8 cellular contexts compared by ENCODE assay signal in genomic region chr12:110102255-110102654, GRCh38. TPM values are rescaled to one million over a fixed set of nuclear protein-coding genes. Genes with fewer than 3 reads are reported as not detected.
DNase-seq lines count a peak whose midpoint lies in the region; ATAC-seq and TF ChIP-seq lines count a peak whose summit lies in the region.

No MANE protein-coding gene starts in this region.

- H3K4me3 ChIP-seq in GM12865 (ENCODE audit: low read depth, low read length) (no peak overlapping the region), foreskin fibroblast (ENCODE audit: low read depth in 1 of 2, low read length in 2 of 2) (no peak overlapping the region), sigmoid colon (no peak overlapping the region)

- DNase-seq in AG08395 (ENCODE audit: low spot score) = peak; percentile 44
- DNase-seq in GM12865 (ENCODE audit: low read depth) = peak; percentile 64
- DNase-seq in NCI-H2196 (lab: John Stamatoyannopoulos, UW; ENCODE audit: unreplicated experiment) = peak; percentile 57
- peak; percentile 38 for DNase-seq in activated CD4-positive, CD25-positive, alpha-beta regulatory T cell treated with anti-CD3 and anti-CD28 coated beads, Interleukin-2, amount 50 U/mL, for 72 hours
- DNase-seq in foreskin fibroblast = peak; percentile 44 to 68
- DNase-seq in sigmoid colon = no peak

- H3K9me3 ChIP-seq in sigmoid colon = no peaks in the 10 kb centered on the region

- TF ChIP-seq EP300 in sigmoid colon (IDR thresholded peaks at IDR 0.05) = no peak

- peak; percentile 23 for TF ChIP-seq CTCF in GM12865 (IDR thresholded peaks at IDR 0.05; ENCODE audit: insufficient read depth, low read depth, low read length, missing control alignments)
- TF ChIP-seq CTCF in foreskin fibroblast (IDR thresholded peaks at IDR 0.05; ENCODE audit: low read depth, low read length) = peak; percentile 27
- TF ChIP-seq CTCF in sigmoid colon (IDR thresholded peaks at IDR 0.05) = peak in 1 of 4 experiments; percentile 6

- peak overlapping the region in 3 of 4 donors; percentile 59 to 95 (median 67) for H3K27ac ChIP-seq in sigmoid colon

- no peak for ATAC-seq in HG02885 (IDR thresholded peaks at IDR 0.05; ENCODE audit: poor library complexity, unreplicated experiment)
- ATAC-seq in HG02973 (IDR thresholded peaks at IDR 0.05; ENCODE audit: unreplicated experiment) = no peak

- 92 to 96% methylated on average over 3 of the region's 3 CpGs for WGBS in sigmoid colon, 2 donors

- intact Hi-C loops in sigmoid colon (cut with DNase I) = no loop called here

- H3K36me3 ChIP-seq in sigmoid colon = no peaks in the 10 kb centered on the region

- no peaks in the 10 kb centered on the region for H3K27me3 ChIP-seq in sigmoid colon

- TF ChIP-seq POLR2A in sigmoid colon (IDR thresholded peaks at IDR 0.05) = no peak

- peaks cover 0 to 24% (median 17%) of the 10 kb centered on the region in 4 donors for H3K4me1 ChIP-seq in sigmoid colon

RNA-seq across cellular contexts. Expression of gene IFT81, which starts 21.9 kb away (rescaled TPM):
- 10 to 100 TPM; 20.4 to 42.7 (median 37.0) TPM for total RNA-seq in sigmoid colon
- 1 to 10 TPM; 1.8 to 4.1 (median 3.0) TPM for polyA plus RNA-seq in sigmoid colon

RNA-seq across cellular contexts. Expression of gene C12orf76, which starts 53.9 kb away (rescaled TPM):
- 10 to 100 TPM in 3 of 4 donors, 1 to 10 TPM in 1; 9.6 to 20.1 (median 17.0) TPM for total RNA-seq in sigmoid colon
- polyA plus RNA-seq in sigmoid colon = 10 to 100 TPM in 1 of 3 donors, 1 to 10 TPM in 2; 3.0 to 11.3 (median 8.4) TPM
